In genomic region chr22:29581799-29582198, GRCh38 we compare ENCODE assay signal across 9 cellular contexts. TPM values are rescaled to one million over a fixed set of nuclear protein-coding genes. Genes with fewer than 3 reads are reported as not detected.
A peak's percentile ranks its signal among the peaks of the same experiment; 100 is the strongest.
DNase-seq lines count a peak whose midpoint lies in the region; ATAC-seq and TF ChIP-seq lines count a peak whose summit lies in the region.
"Had no signal": no experiment of that assay in that cellular context is flagged by ENCODE, and none has a peak within 500 bp of the region (broad histone marks: within the 10 kb centered on the region; RNA-seq: fewer than 3 reads in every experiment).

No MANE protein-coding gene starts in this region.

- no peaks in the 10 kb centered on the region for H3K9me3 Mint-ChIP-seq in activated T-cell treated with anti-CD3 and anti-CD28 coated beads, Interleukin-2, amount 50 U/mL, for 72 hours

- TF ChIP-seq CTCF in OCI-LY7 (conservative IDR thresholded peaks at IDR 0.05; ENCODE audit: low read length) (no peak), epithelial cell of proximal tubule (conservative IDR thresholded peaks at IDR 0.05; ENCODE audit: low read depth, low read length) (no peak), transverse colon (IDR thresholded peaks at IDR 0.05) (no peak)

- H3K9me3 ChIP-seq in OCI-LY7 (ENCODE audit: low read length), result no peaks in the 10 kb centered on the region; the same call in 1 of the 2 replicates
- no peaks in the 10 kb centered on the region for H3K9me3 ChIP-seq in transverse colon

- no peak for TF ChIP-seq EP300 in transverse colon (IDR thresholded peaks at IDR 0.05; ENCODE audit: low read depth)

- no peak for TF ChIP-seq POLR2A in transverse colon (IDR thresholded peaks at IDR 0.05)

- in situ Hi-C loops in transverse colon (cut with MboI; ENCODE audit: low pct_ligation_motif_present in 1 of 4, low pct_unique_long_range_greater_than_20kb in 1 of 4, low sequenced_read_pairs in 3 of 4), result no loop called here

- H3K4me3 Mint-ChIP-seq in activated T-cell treated with anti-CD3 and anti-CD28 coated beads, Interleukin-2, amount 50 U/mL, for 72 hours, result peak overlapping the region; percentile 84 to 90

- no peak for DNase-seq in activated T-cell treated with anti-CD3 and anti-CD28 coated beads, Interleukin-2, amount 50 U/mL, for 72 hours
- no peak for DNase-seq in activated T-cell treated with anti-CD3 and anti-CD28 coated beads, Interleukin-2, amount 50 U/mL, for 1 hour
- DNase-seq in OCI-LY7 (ENCODE audit: low spot score) (no peak), epithelial cell of proximal tubule (ENCODE audit: low read depth) (no peak), transverse colon (peak; percentile 71), middle frontal gyrus (ENCODE audit: extremely low spot score, low spot score) (no peak), NK-92 (lab: John Stamatoyannopoulos, UW; ENCODE audit: unreplicated experiment) (no peak), UCSD-AML1 (lab: John Stamatoyannopoulos, UW; ENCODE audit: unreplicated experiment) (no peak)
- DNase-seq: left ventricle myocardium superior had no signal

- no TSS peak for BruUV-seq in OCI-LY7 (replicated peaks; lab: Mats Ljungman, UMichigan)

- H3K4me3 ChIP-seq in OCI-LY7 (ENCODE audit: low read depth, low read length, poor library complexity, severe bottlenecking) (peak overlapping the region; percentile 87), epithelial cell of proximal tubule (ENCODE audit: low read depth, low read length) (peak overlapping the region; percentile 83), transverse colon (peak overlapping the region in 3 of 4 donors; percentile 67 to 79 (median 67))

- H3K27ac ChIP-seq in OCI-LY7 (ENCODE audit: low read depth, low read length, poor library complexity, severe bottlenecking) (no peak overlapping the region), transverse colon (peak overlapping the region; percentile 70 to 88 (median 76))

- H3K9me2 ChIP-seq in OCI-LY7 (ENCODE audit: insufficient read depth, low read length), result no peaks in the 10 kb centered on the region

- peaks cover 0 to 2% of the 10 kb centered on the region in 2 donors for H3K36me3 Mint-ChIP-seq in activated T-cell treated with anti-CD3 and anti-CD28 coated beads, Interleukin-2, amount 50 U/mL, for 72 hours (ENCODE audit: insufficient read depth in 2 of 2)

- WGBS in transverse colon (ENCODE audit: low coverage in 1 of 2), 2 donors, result 51% methylated on average over 3 to 12 of the region's 12 CpGs

- POLR2A ChIA-PET in OCI-LY7 (lab: Charles Lee), result no interaction called here

- H3K27ac Mint-ChIP-seq in activated T-cell treated with anti-CD3 and anti-CD28 coated beads, Interleukin-2, amount 50 U/mL, for 72 hours, result no peak overlapping the region

- peak overlapping the region; percentile 56; the same call in 1 of the 2 replicates for H2AFZ ChIP-seq in OCI-LY7 (ENCODE audit: low read length)

- intact Hi-C loops in OCI-LY7 (cut with micrococcal nuclease; ENCODE audit: unreplicated experiment) (no loop called here), transverse colon (cut with DNase I; ENCODE audit: low total_unique reads) (no loop called here)

- H3K27me3 Mint-ChIP-seq in activated T-cell treated with anti-CD3 and anti-CD28 coated beads, Interleukin-2, amount 50 U/mL, for 72 hours (ENCODE audit: low read depth), result no peaks in the 10 kb centered on the region

- peaks cover 9% of the 10 kb centered on the region for H3K4me1 ChIP-seq in OCI-LY7 (ENCODE audit: insufficient read depth, low read length, poor library complexity, severe bottlenecking)
- peaks cover 0 to 13% (median 6%) of the 10 kb centered on the region in 4 donors for H3K4me1 ChIP-seq in transverse colon

- H4K20me1 ChIP-seq in OCI-LY7 (ENCODE audit: insufficient read depth, low read length), result no peaks in the 10 kb centered on the region

- no peaks in the 10 kb centered on the region for H3K27me3 ChIP-seq in transverse colon

- H3K4me1 Mint-ChIP-seq in activated T-cell treated with anti-CD3 and anti-CD28 coated beads, Interleukin-2, amount 50 U/mL, for 72 hours (ENCODE audit: low read depth), result peaks cover 19% of the 10 kb centered on the region

- CTCF ChIA-PET in OCI-LY7 (lab: Charles Lee; ENCODE audit: unreplicated experiment), result no interaction called here

- ATAC-seq in activated T-cell treated with anti-CD3 and anti-CD28 coated beads, Interleukin-2, amount 50 U/mL, for 72 hours (replicated peaks in 1 of 2), result no peak

- H3K36me3 ChIP-seq in OCI-LY7 (ENCODE audit: insufficient read depth, low read length) (no peaks in the 10 kb centered on the region), transverse colon (no peaks in the 10 kb centered on the region)

- H3K4me2 ChIP-seq in OCI-LY7 (ENCODE audit: low read length), result peak overlapping the region; percentile 95

- no peaks in the 10 kb centered on the region for H3K79me2 ChIP-seq in OCI-LY7 (ENCODE audit: insufficient read depth, low read depth, low read length)

RNA-seq across cellular contexts. Expression of gene NIPSNAP1, which starts 0.9 kb away (rescaled TPM):
- total RNA-seq in activated T-cell treated with anti-CD3 and anti-CD28 coated beads, Interleukin-2, amount 50 U/mL, for 72 hours, result 10 to 100 TPM; 69.0 to 87.0 TPM
- total RNA-seq in OCI-LY7 (2014; rRNA removed; shearing (Covaris generic)), result 49.4 and 51.8 TPM in 2 replicates
- 61.1 and 61.9 TPM in 2 replicates for total RNA-seq in OCI-LY7 (2022)
- total RNA-seq in epithelial cell of proximal tubule, result 67.2 and 72.3 TPM in 2 replicates
- 10 to 100 TPM in 3 of 4 donors, 1 to 10 TPM in 1; 9.0 to 39.2 (median 23.4) TPM for total RNA-seq in transverse colon

RNA-seq across cellular contexts. Expression of gene NF2, which starts 21.6 kb away (rescaled TPM):
- total RNA-seq in activated T-cell treated with anti-CD3 and anti-CD28 coated beads, Interleukin-2, amount 50 U/mL, for 72 hours, result 10 to 100 TPM; 33.7 to 35.5 TPM
- 20.8 and 22.2 TPM in 2 replicates for total RNA-seq in OCI-LY7 (2014; rRNA removed; shearing (Covaris generic))
- total RNA-seq in OCI-LY7 (2022) (31.6 and 34.8 TPM in 2 replicates), epithelial cell of proximal tubule (140 and 153 TPM in 2 replicates), transverse colon (10 to 100 TPM; 14.6 to 60.1 (median 34.7) TPM)

RNA-seq across cellular contexts. Expression of gene THOC5, which starts 28.2 kb away (rescaled TPM):
- total RNA-seq in activated T-cell treated with anti-CD3 and anti-CD28 coated beads, Interleukin-2, amount 50 U/mL, for 72 hours, result 10 to 100 TPM; 55.1 to 73.9 TPM
- 35.9 and 38.5 TPM in 2 replicates for total RNA-seq in OCI-LY7 (2014; rRNA removed; shearing (Covaris generic))
- total RNA-seq in OCI-LY7 (2022) (52.7 and 56.7 TPM in 2 replicates), epithelial cell of proximal tubule (40.1 and 48.5 TPM in 2 replicates), transverse colon (10 to 100 TPM; 22.4 to 43.7 (median 27.0) TPM)
